Comparison of ENCODE assay signal across 14 cellular contexts in the genomic region with DNA sequence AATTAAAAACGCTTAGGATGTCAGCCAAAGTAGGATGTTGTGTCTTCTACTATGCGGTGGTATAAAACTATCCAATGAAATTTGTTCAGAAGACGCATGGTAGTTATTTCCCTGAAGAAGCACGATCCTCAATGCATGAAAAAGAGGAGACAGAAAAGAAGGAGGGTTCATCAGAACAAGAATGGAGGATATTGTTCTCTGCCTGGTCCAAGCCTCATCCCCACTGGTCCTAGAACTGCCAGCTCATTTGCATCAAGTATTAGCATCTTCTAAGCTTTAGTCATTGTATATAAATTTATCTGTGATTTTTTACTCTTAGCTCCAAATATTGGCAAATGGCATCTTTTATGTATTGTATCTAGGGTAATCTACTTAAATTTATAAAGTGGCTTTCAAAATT.
DNase-seq lines count a peak whose midpoint lies in the region; ATAC-seq and TF ChIP-seq lines count a peak whose summit lies in the region.
"Had no signal": no experiment of that assay in that cellular context is flagged by ENCODE, and none has a peak within 500 bp of the region (broad histone marks: within the 10 kb centered on the region; RNA-seq: fewer than 3 reads in every experiment).

No MANE protein-coding gene starts in this region.

- H3K36me3 ChIP-seq in GM23248 (ENCODE audit: low read depth), result no peaks in the 10 kb centered on the region
- H3K36me3 ChIP-seq: BE2C had no signal

- H3K4me1 ChIP-seq in GM23248 (ENCODE audit: insufficient read depth), result peaks cover 15% of the 10 kb centered on the region
- H3K4me1 ChIP-seq: BE2C had no signal

- no peaks in the 10 kb centered on the region for H3K79me2 ChIP-seq in GM23248 (ENCODE audit: insufficient read depth)

- no peak overlapping the region for H3K27ac ChIP-seq in GM23248
- H3K27ac ChIP-seq: C4-2B had no signal

- H3F3A ChIP-seq in GM23248 (ENCODE audit: insufficient read depth), result peaks cover 24% of the 10 kb centered on the region

- H3K27ac Mint-ChIP-seq in endothelial cell (ENCODE audit: unreplicated experiment), result no peak overlapping the region
- H3K27ac Mint-ChIP-seq in activated T-helper 17 cell treated with anti-CD3 and anti-CD28 coated beads, Interleukin-2, amount 50 U/mL, for 72 hours, result no peak overlapping the region
- H3K27ac Mint-ChIP-seq: CD4-positive, alpha-beta memory T cell had no signal

- 29 to 38% methylated on average over 4 of the region's 4 CpGs for WGBS in GM23248 (ENCODE audit: low coverage in 1 of 2, low lambda C conversion rate in 2 of 2, missing lambda C conversion rate in 2 of 2), 2 experiments

- in situ Hi-C loops in GM23248 (cut with MboI), result no loop called here

- peak overlapping the region; percentile 20; the same call in 1 of the 2 replicates for H2AFZ ChIP-seq in GM23248

- DNase-seq in GM23248, result no peak
- no peak for DNase-seq in endothelial cell (ENCODE audit: low spot score)
- DNase-seq in globus pallidus (ENCODE audit: low spot score), result peak; percentile 63
- DNase-seq in superior temporal gyrus (ENCODE audit: extremely low spot score), result peak; percentile 47
- no peak for DNase-seq in OCI-M1 (lab: John Stamatoyannopoulos, UW)
- no peak for DNase-seq in stimulated activated CD4-positive, alpha-beta T cell treated with anti-CD3 and anti-CD28 coated beads, Interleukin-12 subunit alpha, Interleukin-12 subunit beta, amount 100 ng/mL, for 4 hours
- DNase-seq: ACHN; BE2C; CD4-positive, alpha-beta memory T cell; DMS79; GOT3; H9 had no signal

- peaks cover 5% of the 10 kb centered on the region for H3K27me3 Mint-ChIP-seq in endothelial cell (ENCODE audit: unreplicated experiment)
- no peaks in the 10 kb centered on the region for H3K27me3 Mint-ChIP-seq in activated T-helper 17 cell treated with anti-CD3 and anti-CD28 coated beads, Interleukin-2, amount 50 U/mL, for 72 hours
- H3K27me3 Mint-ChIP-seq: CD4-positive, alpha-beta memory T cell had no signal

- H3K4me3 Mint-ChIP-seq in endothelial cell (ENCODE audit: unreplicated experiment), result peak overlapping the region; percentile 10
- no peak overlapping the region for H3K4me3 Mint-ChIP-seq in activated T-helper 17 cell treated with anti-CD3 and anti-CD28 coated beads, Interleukin-2, amount 50 U/mL, for 72 hours
- H3K4me3 Mint-ChIP-seq: CD4-positive, alpha-beta memory T cell; H9 had no signal

- H3K36me3 Mint-ChIP-seq in endothelial cell (ENCODE audit: low read depth, unreplicated experiment), result peaks cover 4% of the 10 kb centered on the region
- H3K36me3 Mint-ChIP-seq in activated T-helper 17 cell treated with anti-CD3 and anti-CD28 coated beads, Interleukin-2, amount 50 U/mL, for 72 hours (ENCODE audit: low read depth), result no peaks in the 10 kb centered on the region
- H3K36me3 Mint-ChIP-seq: CD4-positive, alpha-beta memory T cell had no signal

- ATAC-seq in activated T-helper 17 cell treated with anti-CD3 and anti-CD28 coated beads, Interleukin-2, amount 50 U/mL, for 72 hours (replicated peaks), result no peak

- TF ChIP-seq CTCF in endothelial cell (IDR thresholded peaks at IDR 0.05; ENCODE audit: unreplicated experiment), result no peak

- H4K20me1 ChIP-seq in GM23248 (ENCODE audit: insufficient read depth), result no peaks in the 10 kb centered on the region

- peaks cover 21% of the 10 kb centered on the region for H3K4me1 Mint-ChIP-seq in endothelial cell (ENCODE audit: unreplicated experiment)
- peaks cover 4% of the 10 kb centered on the region for H3K4me1 Mint-ChIP-seq in activated T-helper 17 cell treated with anti-CD3 and anti-CD28 coated beads, Interleukin-2, amount 50 U/mL, for 72 hours
- H3K4me1 Mint-ChIP-seq: CD4-positive, alpha-beta memory T cell had no signal

- no peaks in the 10 kb centered on the region for H3K9me3 ChIP-seq in GM23248 (ENCODE audit: low read depth)
- H3K9me3 ChIP-seq: BE2C had no signal

- H3K9ac ChIP-seq in GM23248, result no peak overlapping the region

- H3K4me3 ChIP-seq in GM23248, result no peak overlapping the region

- no peaks in the 10 kb centered on the region for H3K27me3 ChIP-seq in GM23248 (replicated peaks; ENCODE audit: insufficient read depth)
- H3K27me3 ChIP-seq: BE2C had no signal

- H3K9me2 ChIP-seq in GM23248 (ENCODE audit: insufficient read depth), result no peaks in the 10 kb centered on the region

- H3K9me3 Mint-ChIP-seq in endothelial cell (ENCODE audit: unreplicated experiment), result no peaks in the 10 kb centered on the region
- H3K9me3 Mint-ChIP-seq in activated T-helper 17 cell treated with anti-CD3 and anti-CD28 coated beads, Interleukin-2, amount 50 U/mL, for 72 hours, result no peaks in the 10 kb centered on the region
- H3K9me3 Mint-ChIP-seq: CD4-positive, alpha-beta memory T cell; H9 had no signal

- H3K4me2 ChIP-seq in GM23248 (ENCODE audit: unreplicated experiment), result no peak overlapping the region

Comparison
In these comparisons a context has a peak if more than half of its experiments do, and no peak if none do; other contexts are left out.
1. DNase-seq: peak in globus pallidus (single experiment) and superior temporal gyrus (single experiment); none in GM23248 (single experiment), endothelial cell (single experiment), OCI-M1 (single experiment) and stimulated activated CD4-positive, alpha-beta T cell treated with anti-CD3 and anti-CD28 coated beads, Interleukin-12 subunit alpha, Interleukin-12 subunit beta, amount 100 ng/mL, for 4 hours (single experiment).